ENCODE assay signal across 8 cellular contexts in the genomic region with DNA sequence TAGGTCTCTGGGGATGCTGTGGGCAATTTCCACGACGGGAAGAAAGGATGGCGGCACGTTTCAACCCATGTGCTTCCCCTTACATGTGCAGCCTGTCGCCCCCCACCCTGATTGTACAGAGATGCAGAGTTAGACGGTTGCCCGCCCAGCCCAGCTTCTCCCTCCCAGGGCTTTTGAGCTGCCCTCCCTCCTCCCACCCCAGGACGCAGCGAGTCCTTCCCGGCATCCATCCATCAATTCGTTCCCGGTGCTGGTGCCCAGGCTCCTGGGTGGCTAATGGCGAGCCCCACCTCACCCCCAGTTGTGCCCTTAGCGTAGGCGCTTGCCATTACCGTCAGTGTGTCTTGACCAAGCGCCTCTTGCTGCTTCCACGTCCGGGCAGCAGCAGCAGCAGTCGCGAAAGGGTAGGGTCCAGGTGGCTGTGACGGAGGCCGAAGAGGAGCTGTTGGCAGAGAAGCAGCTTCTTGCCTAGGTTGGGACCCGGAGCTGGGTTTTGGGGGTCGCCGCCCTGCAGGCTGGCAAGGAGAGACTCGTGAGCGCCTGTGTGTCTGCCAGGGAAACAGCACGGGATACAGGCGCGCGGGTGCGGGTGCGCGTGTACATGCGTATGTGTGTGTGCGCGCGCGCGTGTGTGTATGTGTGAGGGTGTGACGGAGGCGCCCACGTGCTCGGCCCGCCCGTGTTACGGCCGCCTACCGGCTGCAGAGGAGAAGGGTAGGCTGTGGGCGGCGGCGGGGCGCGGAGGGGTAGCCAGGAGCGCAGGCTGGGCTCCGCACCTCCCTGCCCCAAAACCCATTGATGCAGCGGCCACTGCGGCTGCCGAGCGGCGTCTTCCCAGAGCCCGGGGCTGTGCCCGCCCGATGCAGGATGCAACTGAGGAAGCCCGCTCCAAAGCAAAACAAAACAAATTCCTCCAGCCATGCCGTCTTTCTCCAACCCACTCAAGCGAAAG. TPM values are rescaled to one million over a fixed set of nuclear protein-coding genes. Genes with fewer than 3 reads are reported as not detected.
DNase-seq lines count a peak whose midpoint lies in the region; ATAC-seq, FAIRE-seq and TF ChIP-seq lines count a peak whose summit lies in the region.

A gene (minus strand): TSS at position 609 of the 952 bp plus-strand sequence. CDS start 20,679 bp downstream, outside the sequence.

- no peak for ATAC-seq in GM21360 (IDR thresholded peaks at IDR 0.05; ENCODE audit: unreplicated experiment)

- H3K9ac ChIP-seq in subcutaneous abdominal adipose tissue (ENCODE audit: low read length in 5 of 5), result no peak within 1 kb of the TSS

- DNase-seq in EL (peak; percentile 21), HTR-8/SVneo (ENCODE audit: insufficient read length, low spot score) (peak; percentile 10), SK-MEL-5 (ENCODE audit: low read depth, low spot score) (peak; percentile 93), ecto neural progenitor cell (ENCODE audit: low spot score) (peak; percentile 94), lower leg skin (ENCODE audit: low spot score in 2 of 2) (peak; percentile 17 to 94), GF-D8 (lab: John Stamatoyannopoulos, UW) (no peak)

- H3K27ac ChIP-seq in subcutaneous abdominal adipose tissue (ENCODE audit: low read depth, low read length), result no peak within 1 kb of the TSS

- FAIRE-seq in HTR-8/SVneo (lab: Jason Lieb, UNC), result no peak

- TF ChIP-seq POLR2A in lower leg skin (IDR thresholded peaks at IDR 0.05), result no peak

- H3K27me3 ChIP-seq in subcutaneous abdominal adipose tissue (ENCODE audit: control insufficient read depth in 5 of 5, insufficient read depth in 4 of 5, low read length in 5 of 5), result peaks cover 13 to 32% (median 23%) of the 10 kb centered on the region in 5 donors

- TF ChIP-seq CTCF in lower leg skin (IDR thresholded peaks at IDR 0.05), result no peak

- H3K9me3 ChIP-seq in subcutaneous abdominal adipose tissue (ENCODE audit: control insufficient read depth in 5 of 5, low read length in 5 of 5), result no peaks in the 10 kb centered on the region

- WGBS in lower leg skin, 2 donors, result 1 to 7% methylated on average over 52 to 58 of the region's 68 CpGs

- intact Hi-C loops in lower leg skin (cut with DNase I; ENCODE audit: low total_unique reads), result no loop called here

- H3K4me1 ChIP-seq in subcutaneous abdominal adipose tissue (ENCODE audit: control insufficient read depth in 5 of 5, insufficient read depth in 5 of 5, low read length in 5 of 5), result peaks cover 3 to 33% (median 28%) of the 10 kb centered on the region in 5 donors

- peak within 1 kb of the TSS; percentile 43 for H3K4me3 ChIP-seq in lower leg skin (ENCODE audit: low read depth, poor library complexity, severe bottlenecking)
- H3K4me3 ChIP-seq in subcutaneous abdominal adipose tissue (ENCODE audit: low read depth in 1 of 5, low read length in 5 of 5), result peak within 1 kb of the TSS; percentile 63 to 81 (median 65)

- H3K36me3 ChIP-seq in subcutaneous abdominal adipose tissue (ENCODE audit: control insufficient read depth in 5 of 5, insufficient read depth in 5 of 5, low read length in 5 of 5), result no peaks in the 10 kb centered on the region

- in situ Hi-C loops in SK-MEL-5 (cut with HindIII; ENCODE audit: low pct_unique_long_range_greater_than_20kb, low sequenced_read_pairs), result no loop called here

RNA-seq across cellular contexts. Expression of the gene that starts here (rescaled TPM):
- 101 and 103 TPM in 2 replicates for total RNA-seq in SK-MEL-5 (2014; rRNA removed; shearing (Covaris generic))
- polyA plus RNA-seq in SK-MEL-5 (2015; cell fraction: cytosol; rRNA removed), result 47.4 TPM in 2 replicates
- polyA plus RNA-seq in SK-MEL-5 (2015; cell fraction: nucleus; rRNA removed), result 35.2 and 35.4 TPM in 2 replicates
- 10 to 100 TPM in 1 of 4 donors, 1 to 10 TPM in 3; 2.4 to 10.1 (median 3.6) TPM for total RNA-seq in lower leg skin
